Comparison of ENCODE assay signal across 11 cellular contexts in genomic region chr5:133480366-133480765, GRCh38.
DNase-seq lines count a peak whose midpoint lies in the region; ATAC-seq and TF ChIP-seq lines count a peak whose summit lies in the region.
"Had no signal": no experiment of that assay in that cellular context is flagged by ENCODE, and none has a peak within 500 bp of the region (broad histone marks: within the 10 kb centered on the region; RNA-seq: fewer than 3 reads in every experiment).

No MANE protein-coding gene starts in this region.

- H3K4me3 ChIP-seq in coronary artery (no peak overlapping the region), lower lobe of right lung (no peak overlapping the region)
- H3K4me3 ChIP-seq: GM23338 had no signal

- H3K27ac ChIP-seq in coronary artery (no peak overlapping the region), lower lobe of right lung (no peak overlapping the region)

- no peaks in the 10 kb centered on the region for H3K9me3 ChIP-seq in lower lobe of right lung

- H3K36me3 ChIP-seq in lower lobe of right lung, result no peaks in the 10 kb centered on the region

- peaks cover 11% of the 10 kb centered on the region for H3K4me1 ChIP-seq in lower lobe of right lung

- intact Hi-C loops in lower lobe of right lung (cut with DNase I), result no loop called here

- no peaks in the 10 kb centered on the region for H3K27me3 ChIP-seq in lower lobe of right lung (ENCODE audit: low read depth)

- ATAC-seq in lower lobe of right lung (peak; percentile 55 to 57), GM21825 (IDR thresholded peaks at IDR 0.05; ENCODE audit: unreplicated experiment) (no peak), GM19328 (IDR thresholded peaks at IDR 0.05; ENCODE audit: unreplicated experiment) (no peak), HG03135 (IDR thresholded peaks at IDR 0.05; ENCODE audit: unreplicated experiment) (no peak)
- ATAC-seq: CD8-positive, alpha-beta T cell; GM23338 had no signal

- TF ChIP-seq CTCF in coronary artery (IDR thresholded peaks at IDR 0.05) (no peak), lower lobe of right lung (IDR thresholded peaks at IDR 0.05) (no peak)

- DNase-seq in ELF-1 (ENCODE audit: low read depth, low spot score) (peak; percentile 46), coronary artery (ENCODE audit: low spot score) (peak; percentile 59), lower lobe of right lung (no peak)
- DNase-seq: CD8-positive, alpha-beta T cell; COR-L47; DMS153; H7 had no signal

Comparison
In these comparisons a context has a peak if more than half of its experiments do, and no peak if none do; other contexts are left out.
1. ATAC-seq: peak in lower lobe of right lung (2 of 2); none in GM21825 (single experiment), GM19328 (single experiment) and HG03135 (single experiment).